Comparison of ENCODE assay signal across 9 cellular contexts in the genomic region with DNA sequence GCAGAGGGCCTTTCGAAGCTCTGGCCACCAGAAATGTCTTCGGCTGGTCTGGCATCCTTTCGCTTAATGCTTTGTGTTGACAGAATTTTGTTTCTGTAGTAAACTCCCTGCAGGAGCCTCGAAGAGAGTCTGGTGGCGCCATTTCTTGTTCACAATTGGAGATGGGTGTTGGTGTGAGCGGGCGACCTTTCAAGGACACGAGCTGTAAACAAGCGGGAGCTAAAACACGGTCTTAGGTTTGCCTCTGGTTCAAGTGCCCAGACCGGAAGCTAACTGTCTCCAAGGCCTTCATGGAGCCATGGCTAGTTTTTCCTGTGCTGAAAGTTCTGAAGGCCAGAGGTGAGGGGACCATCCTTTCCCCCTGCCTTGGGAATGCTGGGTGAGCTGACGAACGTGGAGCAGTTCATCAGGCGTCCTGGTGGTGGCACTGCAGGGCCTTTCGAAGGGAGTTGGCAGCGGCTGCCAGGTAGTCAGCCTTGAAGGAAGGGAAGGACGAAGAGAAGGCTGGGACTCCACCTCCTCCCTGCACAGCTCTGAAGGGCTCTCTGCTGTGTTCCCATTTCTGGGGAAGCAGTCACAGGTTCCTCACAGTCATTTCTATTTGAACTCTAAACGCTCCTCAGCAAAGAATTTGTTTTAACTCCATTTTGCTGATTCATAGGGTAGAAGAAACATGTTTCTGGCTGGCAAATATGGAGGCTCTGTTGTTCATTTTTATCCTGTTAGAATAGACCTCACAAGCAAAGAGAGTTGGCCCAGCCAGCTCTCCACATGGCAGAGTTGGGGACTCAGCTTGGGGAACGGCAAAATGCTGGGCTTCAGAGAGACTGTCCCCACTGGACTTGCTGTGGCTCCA. TPM values are rescaled to one million over a fixed set of nuclear protein-coding genes. Genes with fewer than 3 reads are reported as not detected.
DNase-seq lines count a peak whose midpoint lies in the region; ATAC-seq and TF ChIP-seq lines count a peak whose summit lies in the region.
"Had no signal": no experiment of that assay in that cellular context is flagged by ENCODE, and none has a peak within 500 bp of the region (broad histone marks: within the 10 kb centered on the region; RNA-seq: fewer than 3 reads in every experiment).

No MANE protein-coding gene starts in this region.

- no peak overlapping the region for H3K4me3 Mint-ChIP-seq in glutamatergic neuron (ENCODE audit: unreplicated experiment)
- H3K4me3 Mint-ChIP-seq: activated naive CD4-positive, alpha-beta T cell treated with anti-CD3 and anti-CD28 coated beads, Interleukin-2, amount 50 U/mL, for 24 hours had no signal

- H3K36me3 ChIP-seq in SJCRH30 = peaks cover 47% of the 10 kb centered on the region

- DNase-seq in COLO829 (ENCODE audit: low spot score) (peak; percentile 90), SJCRH30 (peak; percentile 60 to 75), glutamatergic neuron (peak; percentile 92), posterior cingulate gyrus (peak; percentile 73 to 98 (median 88)), ureter (ENCODE audit: low spot score) (peak; percentile 84)
- peak; percentile 67 for DNase-seq in activated naive CD4-positive, alpha-beta T cell treated with Interleukin-2 at 50 U/mL for 16 hours

- no peaks in the 10 kb centered on the region for H3K9me3 ChIP-seq in SJCRH30 (replicated peaks)

- peak; percentile 53 for ATAC-seq in GM21526 (IDR thresholded peaks at IDR 0.05; ENCODE audit: low FRiP score, unreplicated experiment)

- H3K36me3 Mint-ChIP-seq in glutamatergic neuron (ENCODE audit: unreplicated experiment) = no peaks in the 10 kb centered on the region

- H3K9me3 Mint-ChIP-seq in glutamatergic neuron (ENCODE audit: unreplicated experiment) = no peaks in the 10 kb centered on the region
- H3K9me3 Mint-ChIP-seq: activated naive CD4-positive, alpha-beta T cell treated with anti-CD3 and anti-CD28 coated beads, Interleukin-2, amount 50 U/mL, for 24 hours had no signal

- no peaks in the 10 kb centered on the region for H3K27me3 ChIP-seq in SJCRH30

- H3K27ac Mint-ChIP-seq in glutamatergic neuron (ENCODE audit: unreplicated experiment) = no peak overlapping the region
- H3K27ac Mint-ChIP-seq: activated naive CD4-positive, alpha-beta T cell treated with anti-CD3 and anti-CD28 coated beads, Interleukin-2, amount 50 U/mL, for 24 hours had no signal

- no peak overlapping the region for H3K4me3 ChIP-seq in SJCRH30

- peaks cover 18% of the 10 kb centered on the region for H3K4me1 ChIP-seq in SJCRH30

- H3K27me3 Mint-ChIP-seq in glutamatergic neuron (ENCODE audit: unreplicated experiment) = no peaks in the 10 kb centered on the region
- H3K27me3 Mint-ChIP-seq: activated naive CD4-positive, alpha-beta T cell treated with anti-CD3 and anti-CD28 coated beads, Interleukin-2, amount 50 U/mL, for 24 hours had no signal

- no peak overlapping the region for H3K27ac ChIP-seq in SJCRH30

- TF ChIP-seq CTCF in LNCAP (IDR thresholded peaks at IDR 0.05) = peak; percentile 96
- TF ChIP-seq CTCF in glutamatergic neuron (IDR thresholded peaks at IDR 0.05; ENCODE audit: partially characterized antibody, unreplicated experiment) = peak; percentile 83

- intact Hi-C loops in posterior cingulate gyrus (cut with DNase I) = loop anchor here (2.0 to 10.0 kb wide), 5 partner anchors 194 to 650 kb away; a partner anchor contains a TSS

- H3K4me1 Mint-ChIP-seq in glutamatergic neuron (ENCODE audit: low read depth, unreplicated experiment) = no peaks in the 10 kb centered on the region

RNA-seq across cellular contexts. Expression of a gene that starts 35.2 kb away (rescaled TPM):
- 33.3 and 34.4 TPM in 2 replicates for total RNA-seq in SJCRH30 (2014; rRNA removed; shearing (Covaris generic))
- total RNA-seq in glutamatergic neuron (ENCODE audit: unreplicated experiment) (9.0 TPM), ureter (15.0 TPM)

RNA-seq across cellular contexts. Expression of a gene that starts 35.3 kb away (rescaled TPM):
- 26.7 and 28.7 TPM in 2 replicates for total RNA-seq in SJCRH30 (2014; rRNA removed; shearing (Covaris generic))
- 19.6 TPM for total RNA-seq in glutamatergic neuron (ENCODE audit: unreplicated experiment)
- total RNA-seq in ureter = 26.9 TPM
